In genomic region chr9:93427655-93428379, GRCh38 we compare ENCODE assay signal across 17 cellular contexts. TPM values are rescaled to one million over a fixed set of nuclear protein-coding genes. Genes with fewer than 3 reads are reported as not detected.
DNase-seq lines count a peak whose midpoint lies in the region; ATAC-seq, FAIRE-seq and TF ChIP-seq lines count a peak whose summit lies in the region.
"Had no signal": no experiment of that assay in that cellular context is flagged by ENCODE, and none has a peak within 500 bp of the region (broad histone marks: within the 10 kb centered on the region; RNA-seq: fewer than 3 reads in every experiment).

No MANE protein-coding gene starts in this region.

- CTCF ChIA-PET in HepG2 (lab: Yijun Ruan, JAX; ENCODE audit: low intra/inter-chr PET ratio, low total read pairs): interaction anchor here (1.3 kb wide), 1 partner anchor 268 kb away, joined by 4 read pairs; no protein-coding TSS in a partner anchor

- TF ChIP-seq EP300 in HepG2 (IDR thresholded peaks at IDR 0.05; ENCODE audit: low read depth in 2 of 2, low read length in 2 of 2) (no peak), HepG2 (CRISPR knock-in tag; IDR thresholded peaks at IDR 0.05; ENCODE audit: borderline replicate concordance) (no peak)

- no peak overlapping the region for H3K4me3 Mint-ChIP-seq in endothelial cell (ENCODE audit: unreplicated experiment)
- H3K4me3 Mint-ChIP-seq: CD4-positive, CD25-positive, alpha-beta regulatory T cell had no signal

- no peak for FAIRE-seq in HepG2 (lab: Jason Lieb, UNC)
- FAIRE-seq: astrocyte, GM12891 had no signal

- peaks cover 13% of the 10 kb centered on the region for H3K4me1 Mint-ChIP-seq in endothelial cell (ENCODE audit: unreplicated experiment)

- no peaks in the 10 kb centered on the region; a peak in 1 of 5 replicates for H3K27me3 ChIP-seq in HepG2 (ENCODE audit: control insufficient read depth in 1 of 2, insufficient read depth in 2 of 2, low read length in 2 of 2)
- no peaks in the 10 kb centered on the region for H3K27me3 ChIP-seq in right lobe of liver
- H3K27me3 ChIP-seq: vagina had no signal

- H3K4me1 ChIP-seq in HepG2 (ENCODE audit: insufficient read depth, low read length): peaks cover 17% of the 10 kb centered on the region
- no peaks in the 10 kb centered on the region for H3K4me1 ChIP-seq in right lobe of liver
- H3K4me1 ChIP-seq: vagina had no signal

- WGBS in HepG2 (ENCODE audit: low lambda C conversion rate): 60% methylated on average over 5 of the region's 5 CpGs
- 84% methylated on average over 5 of the region's 5 CpGs for WGBS in right lobe of liver (ENCODE audit: insufficient coverage, low coverage, low lambda C conversion rate, missing lambda C conversion rate)

- peak; percentile 13 for DNase-seq in HepG2 (ENCODE audit: low spot score)
- DNase-seq in right lobe of liver: no peak
- peak; percentile 12 for DNase-seq in NB4 (ENCODE audit: low read depth)
- peak; percentile 42 for DNase-seq in endothelial cell (ENCODE audit: low spot score)
- peak; percentile 33 for DNase-seq in stimulated activated CD8-positive, alpha-beta memory T cell treated with anti-CD3 and anti-CD28 coated beads, Interleukin-4, amount 100 ng/mL, for 48 hours
- DNase-seq in UCSD-AML1 (lab: John Stamatoyannopoulos, UW; ENCODE audit: unreplicated experiment): no peak
- DNase-seq: activated T-cell treated with anti-CD3 and anti-CD28 coated beads, Interleukin-2, amount 50 U/mL, for 1 hour; CD4-positive, CD25-positive, alpha-beta regulatory T cell; NCI-H1694 treated with DMSO at 0.1 percent for 48 hours; NK-92 treated with Interleukin-12 subunit alpha and Interleukin-12 subunit beta, amount 100 ng/mL, for 24 hours; T-helper 2 cell had no signal

- H3K27ac Mint-ChIP-seq in endothelial cell (ENCODE audit: unreplicated experiment): no peak overlapping the region
- H3K27ac Mint-ChIP-seq: CD4-positive, CD25-positive, alpha-beta regulatory T cell had no signal

- H3K9me3 ChIP-seq in HepG2 (ENCODE audit: low read length): no peaks in the 10 kb centered on the region
- no peaks in the 10 kb centered on the region for H3K9me3 ChIP-seq in right lobe of liver
- H3K9me3 ChIP-seq: vagina had no signal

- TF ChIP-seq RAD21 in HepG2 (CRISPR knock-in tag; IDR thresholded peaks at IDR 0.05): no peak

- H3K4me3 ChIP-seq in HepG2 (replicated peaks in 1 of 3; ENCODE audit: insufficient read depth in 1 of 3, low read depth in 2 of 3, low read length in 3 of 3) (no peak overlapping the region), right lobe of liver (no peak overlapping the region), NB4 (ENCODE audit: low read depth, low read length) (no peak overlapping the region)
- H3K4me3 ChIP-seq: vagina had no signal

- ATAC-seq in HepG2: peak; percentile 88
- no peak for ATAC-seq in right lobe of liver
- no peak for ATAC-seq in HG02852 (IDR thresholded peaks at IDR 0.05; ENCODE audit: unreplicated experiment)
- ATAC-seq in HG03439 (IDR thresholded peaks at IDR 0.05; ENCODE audit: unreplicated experiment): no peak

- no peak overlapping the region for H3K9ac ChIP-seq in HepG2 (ENCODE audit: insufficient read depth, low read depth, low read length)

- H3K4me2 ChIP-seq in HepG2 (ENCODE audit: low read depth, low read length): no peak overlapping the region

- TF ChIP-seq CTCF in HepG2 (CRISPR knock-in tag; IDR thresholded peaks at IDR 0.05): peak; percentile 79
- peak in 1 of 4 donors; percentile 10 for TF ChIP-seq CTCF in right lobe of liver (IDR thresholded peaks at IDR 0.05)
- peak; percentile 23 for TF ChIP-seq CTCF in NB4 (IDR thresholded peaks at IDR 0.05; ENCODE audit: low read depth, low read length)
- no peak for TF ChIP-seq CTCF in endothelial cell (IDR thresholded peaks at IDR 0.05; ENCODE audit: unreplicated experiment)

- H3K27ac ChIP-seq in HepG2 (ENCODE audit: extremely low read length, insufficient read depth, low read length) (no peak overlapping the region), right lobe of liver (no peak overlapping the region)
- H3K27ac ChIP-seq: epithelial cell of prostate, vagina had no signal

- BruUV-seq in HepG2 (replicated peaks; lab: Mats Ljungman, UMichigan): no TSS peak

- intact Hi-C loops in HepG2 (cut with micrococcal nuclease; ENCODE audit: unreplicated experiment): loop anchor here (5.0 to 10.0 kb wide), 2 partner anchors 116 to 273 kb away; no protein-coding TSS in a partner anchor
- intact Hi-C loops in right lobe of liver (cut with DNase I): no loop called here

- H3K27me3 Mint-ChIP-seq in endothelial cell (ENCODE audit: unreplicated experiment): peaks cover 2% of the 10 kb centered on the region

- no peaks in the 10 kb centered on the region for H4K20me1 ChIP-seq in HepG2 (ENCODE audit: insufficient read depth, low read length)

- no peak for TF ChIP-seq POLR2A in HepG2 (IDR thresholded peaks at IDR 0.05; ENCODE audit: insufficient read depth in 1 of 2, low read depth in 2 of 2, low read length in 2 of 2)
- TF ChIP-seq POLR2A in right lobe of liver (IDR thresholded peaks at IDR 0.05): no peak
- no peak for TF ChIP-seq POLR2A in NB4 (IDR thresholded peaks at IDR 0.05; ENCODE audit: extremely low read depth, insufficient read length)

- H3K36me3 ChIP-seq in HepG2 (replicated peaks in 1 of 2; ENCODE audit: control insufficient read depth in 1 of 2, insufficient read depth in 2 of 2, low read length in 2 of 2) (no peaks in the 10 kb centered on the region), right lobe of liver (no peaks in the 10 kb centered on the region)
- H3K36me3 ChIP-seq: vagina had no signal

- no peaks in the 10 kb centered on the region for H3K9me3 Mint-ChIP-seq in endothelial cell (ENCODE audit: unreplicated experiment)

- H3K36me3 Mint-ChIP-seq in endothelial cell (ENCODE audit: low read depth, unreplicated experiment): no peaks in the 10 kb centered on the region
- H3K36me3 Mint-ChIP-seq: CD4-positive, CD25-positive, alpha-beta regulatory T cell had no signal

- in situ Hi-C loops in HepG2 (cut with HindIII; ENCODE audit: extremely low pct_ligation_motif_present, low pct_unique_long_range_greater_than_20kb): loop anchor here (25.0 kb wide), 1 partner anchor 266 kb away; no protein-coding TSS in a partner anchor

- H2AFZ ChIP-seq in HepG2 (ENCODE audit: low read length): no peak overlapping the region

- POLR2A ChIA-PET in HepG2 (lab: Yijun Ruan, JAX): no interaction called here

- H3K79me2 ChIP-seq in HepG2 (ENCODE audit: insufficient read depth, low read length): no peaks in the 10 kb centered on the region

TF ChIP-seq in HepG2, 621 proteins besides CTCF, POLR2A, EP300 and RAD21 (continues in another document):
- no peak for TF ChIP-seq CENPT (CRISPR knock-in tag; IDR thresholded peaks at IDR 0.05; ENCODE audit: low read depth)

RNA-seq across cellular contexts. Expression of gene FAM120A, which starts 23.7 kb away (rescaled TPM):
- total RNA-seq in HepG2 (2016; rRNA removed; fragmentation: Illumina TruSeq; extraction: Trizol) (41.3 and 41.8 TPM in 2 replicates), right lobe of liver (10 to 100 TPM; 61.9 to 92.1 (median 76.0) TPM), endothelial cell (ENCODE audit: unreplicated experiment) (56.1 TPM)
- total RNA-seq in HepG2 (2016; cell fraction: cytosol; rRNA removed; fragmentation: Illumina TruSeq; extraction: Trizol; ENCODE audit: low read depth): 99.4 and 110 TPM in 2 replicates
- 34.8 and 42.4 TPM in 2 replicates for total RNA-seq in HepG2 (2016; cell fraction: insoluble cytoplasmic fraction; rRNA removed; fragmentation: Illumina TruSeq; extraction: Trizol)
- 53.4 and 57.8 TPM in 2 replicates for total RNA-seq in HepG2 (2016; cell fraction: membrane; rRNA removed; fragmentation: Illumina TruSeq; extraction: Trizol)
- total RNA-seq in HepG2 (2016; cell fraction: nucleus; rRNA removed; fragmentation: Illumina TruSeq; extraction: Trizol): 46.0 and 59.3 TPM in 2 replicates
- polyA plus RNA-seq in HepG2 (2011; rRNA removed): 39.2 and 44.4 TPM in 2 replicates
- polyA plus RNA-seq in HepG2 (2011; cell fraction: cytosol; rRNA removed): 26.9 and 28.9 TPM in 2 replicates
- polyA plus RNA-seq in HepG2 (2011; cell fraction: nucleus; rRNA removed): 51.5 and 59.5 TPM in 2 replicates
- polyA plus RNA-seq in HepG2 (2012): 31.6 and 31.7 TPM in 2 replicates
- polyA plus RNA-seq in HepG2 (2016; cell fraction: cytosol; fragmentation: Illumina TruSeq; extraction: Trizol; ENCODE audit: low read depth): 9.1 and 10.0 TPM in 2 replicates
- 45.9 and 57.3 TPM in 2 replicates for polyA plus RNA-seq in HepG2 (2016; cell fraction: insoluble cytoplasmic fraction; fragmentation: Illumina TruSeq; extraction: Trizol; ENCODE audit: low read depth)
- 27.2 and 34.6 TPM in 2 replicates for polyA plus RNA-seq in HepG2 (2016; cell fraction: membrane; fragmentation: Illumina TruSeq; extraction: Trizol; ENCODE audit: low read depth)
- polyA plus RNA-seq in HepG2 (2016; cell fraction: nucleus; fragmentation: Illumina TruSeq; extraction: Trizol; ENCODE audit: insufficient read depth, low read depth): 71.5 and 73.7 TPM in 2 replicates
- 98.1 and 226 TPM in 2 replicates for polyA minus RNA-seq in HepG2 (2011; rRNA and poly(A)+ RNA removed; ENCODE audit: low replicate concordance)
- 69.2 and 72.5 TPM in 2 replicates for polyA minus RNA-seq in HepG2 (2011; cell fraction: cytosol; rRNA and poly(A)+ RNA removed)
- polyA minus RNA-seq in HepG2 (2011; cell fraction: nucleus; rRNA and poly(A)+ RNA removed): 102 and 129 TPM in 2 replicates

RNA-seq across cellular contexts. Expression of gene FAM120AOS, which starts 25.6 kb away (rescaled TPM):
- total RNA-seq in HepG2 (2016; rRNA removed; fragmentation: Illumina TruSeq; extraction: Trizol) (32.0 and 34.6 TPM in 2 replicates), right lobe of liver (10 to 100 TPM; 14.4 to 20.8 (median 17.9) TPM), endothelial cell (ENCODE audit: unreplicated experiment) (38.7 TPM)
- total RNA-seq in HepG2 (2016; cell fraction: cytosol; rRNA removed; fragmentation: Illumina TruSeq; extraction: Trizol; ENCODE audit: low read depth): 63.1 and 65.2 TPM in 2 replicates
- 30.3 and 34.1 TPM in 2 replicates for total RNA-seq in HepG2 (2016; cell fraction: insoluble cytoplasmic fraction; rRNA removed; fragmentation: Illumina TruSeq; extraction: Trizol)
- total RNA-seq in HepG2 (2016; cell fraction: membrane; rRNA removed; fragmentation: Illumina TruSeq; extraction: Trizol): 105 and 109 TPM in 2 replicates
- total RNA-seq in HepG2 (2016; cell fraction: nucleus; rRNA removed; fragmentation: Illumina TruSeq; extraction: Trizol): 19.5 and 23.6 TPM in 2 replicates
- 23.8 and 28.2 TPM in 2 replicates for polyA plus RNA-seq in HepG2 (2011; rRNA removed)
- 19.2 and 21.3 TPM in 2 replicates for polyA plus RNA-seq in HepG2 (2011; cell fraction: cytosol; rRNA removed)
- 13.3 and 17.0 TPM in 2 replicates for polyA plus RNA-seq in HepG2 (2011; cell fraction: nucleus; rRNA removed)
- polyA plus RNA-seq in HepG2 (2012): 16.2 and 23.6 TPM in 2 replicates
- polyA plus RNA-seq in HepG2 (2016; cell fraction: cytosol; fragmentation: Illumina TruSeq; extraction: Trizol; ENCODE audit: low read depth): 84.3 and 93.9 TPM in 2 replicates
- 36.9 and 39.3 TPM in 2 replicates for polyA plus RNA-seq in HepG2 (2016; cell fraction: insoluble cytoplasmic fraction; fragmentation: Illumina TruSeq; extraction: Trizol; ENCODE audit: low read depth)
- 109 and 110 TPM in 2 replicates for polyA plus RNA-seq in HepG2 (2016; cell fraction: membrane; fragmentation: Illumina TruSeq; extraction: Trizol; ENCODE audit: low read depth)
- polyA plus RNA-seq in HepG2 (2016; cell fraction: nucleus; fragmentation: Illumina TruSeq; extraction: Trizol; ENCODE audit: insufficient read depth, low read depth): 28.1 and 30.4 TPM in 2 replicates
- 19.7 and 40.4 TPM in 2 replicates for polyA minus RNA-seq in HepG2 (2011; rRNA and poly(A)+ RNA removed; ENCODE audit: low replicate concordance)
- polyA minus RNA-seq in HepG2 (2011; cell fraction: cytosol; rRNA and poly(A)+ RNA removed): 12.2 and 13.4 TPM in 2 replicates
- polyA minus RNA-seq in HepG2 (2011; cell fraction: nucleus; rRNA and poly(A)+ RNA removed): 30.3 and 39.2 TPM in 2 replicates

Comparison
In these comparisons a context has a peak if more than half of its experiments do, and no peak if none do; other contexts are left out.
1. DNase-seq: peak in HepG2 (single experiment), NB4 (single experiment), endothelial cell (single experiment) and stimulated activated CD8-positive, alpha-beta memory T cell treated with anti-CD3 and anti-CD28 coated beads, Interleukin-4, amount 100 ng/mL, for 48 hours (single experiment); none in right lobe of liver (0 of 3) and UCSD-AML1 (single experiment).